ENCODE assay signal across 12 cellular contexts in genomic region chr6:16728513-16729182, GRCh38. TPM values are rescaled to one million over a fixed set of nuclear protein-coding genes. Genes with fewer than 3 reads are reported as not detected.
DNase-seq lines count a peak whose midpoint lies in the region; ATAC-seq and TF ChIP-seq lines count a peak whose summit lies in the region.
"Had no signal": no experiment of that assay in that cellular context is flagged by ENCODE, and none has a peak within 500 bp of the region (broad histone marks: within the 10 kb centered on the region; RNA-seq: fewer than 3 reads in every experiment).

No MANE protein-coding gene starts in this region.

- peak overlapping the region; percentile 99 for H3K27ac ChIP-seq in Panc1 (ENCODE audit: low read length)
- peak overlapping the region; percentile 75 for H3K27ac ChIP-seq in hepatocyte
- H3K27ac ChIP-seq in stomach smooth muscle (ENCODE audit: low read length): peak overlapping the region; percentile 32
- H3K27ac ChIP-seq: suprapubic skin had no signal

- peaks cover 34% of the 10 kb centered on the region for H3K79me2 ChIP-seq in hepatocyte

- H2AFZ ChIP-seq in hepatocyte: no peak overlapping the region

- no peak for DNase-seq in activated T-cell treated with anti-CD3 and anti-CD28 coated beads, Interleukin-2, amount 50 U/mL, for 24 hours
- DNase-seq in activated T-cell treated with anti-CD3 and anti-CD28 coated beads, Interleukin-2, amount 50 U/mL, for 1 hour: no peak
- DNase-seq in Panc1 (ENCODE audit: low read depth, low spot score) (no peak), hepatocyte (ENCODE audit: low spot score) (no peak), cerebellar cortex (ENCODE audit: low spot score) (no peak), A172 (ENCODE audit: low spot score) (no peak)
- DNase-seq in stimulated activated CD4-positive, alpha-beta T cell treated with anti-CD3 and anti-CD28 coated beads, Interleukin-12 subunit alpha, Interleukin-12 subunit beta, amount 100 ng/mL, for 4 hours: no peak
- DNase-seq: cerebellar nuclear complex, glutamatergic neuron, NCI-H146 had no signal

- H3K27me3 Mint-ChIP-seq in activated T-cell treated with anti-CD3 and anti-CD28 coated beads, Interleukin-2, amount 50 U/mL, for 24 hours: no peaks in the 10 kb centered on the region

- peaks cover 93% of the 10 kb centered on the region for H3K4me1 ChIP-seq in Panc1 (ENCODE audit: control insufficient read depth, insufficient read depth, low read length)
- H3K4me1 ChIP-seq in hepatocyte (ENCODE audit: insufficient read depth): peaks cover 46% of the 10 kb centered on the region
- H3K4me1 ChIP-seq in stomach smooth muscle (ENCODE audit: control insufficient read depth, insufficient read depth, low read length): peaks cover 15% of the 10 kb centered on the region

- POLR2A ChIA-PET in Panc1 (lab: Charles Lee): no interaction called here

- no peaks in the 10 kb centered on the region for H3K9me2 ChIP-seq in hepatocyte (replicated peaks; ENCODE audit: insufficient read depth)

- peak; percentile 13; the same call in 1 of the 2 replicates for ATAC-seq in Panc1

- peak overlapping the region in 1 of 2 experiments; percentile 24; a peak in 2 of 4 replicates for H3K4me3 ChIP-seq in Panc1 (ENCODE audit: low read depth in 2 of 2, low read length in 2 of 2)
- no peak overlapping the region for H3K4me3 ChIP-seq in hepatocyte
- H3K4me3 ChIP-seq in stomach smooth muscle (ENCODE audit: low read length in 2 of 2): peak overlapping the region in 1 of 2 donors; percentile 31
- H3K4me3 ChIP-seq: suprapubic skin had no signal

- no peak for TF ChIP-seq CTCF in Panc1 (IDR thresholded peaks at IDR 0.05)
- TF ChIP-seq CTCF in hepatocyte (IDR thresholded peaks at IDR 0.05; ENCODE audit: poor library complexity): no peak

- H3K9me3 Mint-ChIP-seq in activated T-cell treated with anti-CD3 and anti-CD28 coated beads, Interleukin-2, amount 50 U/mL, for 24 hours: no peaks in the 10 kb centered on the region

- H3K36me3 Mint-ChIP-seq in activated T-cell treated with anti-CD3 and anti-CD28 coated beads, Interleukin-2, amount 50 U/mL, for 24 hours (ENCODE audit: low read depth): peaks cover 25% of the 10 kb centered on the region

- no peaks in the 10 kb centered on the region for H4K20me1 ChIP-seq in hepatocyte (ENCODE audit: insufficient read depth, poor library complexity, severe bottlenecking)

- WGBS in hepatocyte (ENCODE audit: low lambda C conversion rate, missing lambda C conversion rate): 91% methylated on average over 6 of the region's 6 CpGs

- CTCF ChIA-PET in Panc1 (lab: Charles Lee): interaction anchor here (0.5 to 0.9 kb wide), 2 partner anchors 26 to 891 kb away, joined by 3 to 7 read pairs; no protein-coding TSS in a partner anchor

- H3K27me3 ChIP-seq in Panc1 (ENCODE audit: control insufficient read depth, insufficient read depth, low read length) (no peaks in the 10 kb centered on the region), hepatocyte (no peaks in the 10 kb centered on the region), stomach smooth muscle (ENCODE audit: control insufficient read depth in 1 of 2, insufficient read depth in 2 of 2, low read length in 2 of 2) (no peaks in the 10 kb centered on the region)
- H3K27me3 ChIP-seq: suprapubic skin had no signal

- in situ Hi-C loops in Panc1 (cut with HindIII; ENCODE audit: low pct_unique_long_range_greater_than_20kb, low sequenced_read_pairs): no loop called here

- H3K4me3 Mint-ChIP-seq in activated T-cell treated with anti-CD3 and anti-CD28 coated beads, Interleukin-2, amount 50 U/mL, for 24 hours: peak overlapping the region; percentile 49

- H3K36me3 ChIP-seq in Panc1 (ENCODE audit: control insufficient read depth, insufficient read depth, low read length) (no peaks in the 10 kb centered on the region), hepatocyte (replicated peaks; ENCODE audit: insufficient read depth, low read depth) (no peaks in the 10 kb centered on the region), stomach smooth muscle (ENCODE audit: control insufficient read depth in 2 of 2, insufficient read depth in 2 of 2, low read length in 2 of 2) (no peaks in the 10 kb centered on the region)
- H3K36me3 ChIP-seq: suprapubic skin had no signal

- peaks cover 85% of the 10 kb centered on the region for H3K4me1 Mint-ChIP-seq in activated T-cell treated with anti-CD3 and anti-CD28 coated beads, Interleukin-2, amount 50 U/mL, for 24 hours (ENCODE audit: low read depth)

- H3K4me2 ChIP-seq in hepatocyte: peak overlapping the region; percentile 41

- intact Hi-C loops in Panc1 (cut with micrococcal nuclease; ENCODE audit: unreplicated experiment): loop anchor here (5.0 kb wide), 1 partner anchor 34 kb away; the partner anchor contains the start of gene ATXN1

- H3K9me3 ChIP-seq in Panc1 (ENCODE audit: control insufficient read depth, insufficient read depth, low read depth, low read length) (no peaks in the 10 kb centered on the region), hepatocyte (ENCODE audit: low read depth) (no peaks in the 10 kb centered on the region), stomach smooth muscle (ENCODE audit: control insufficient read depth in 2 of 2, low read length in 2 of 2) (no peaks in the 10 kb centered on the region)
- H3K9me3 ChIP-seq: suprapubic skin had no signal

- H3K27ac Mint-ChIP-seq in activated T-cell treated with anti-CD3 and anti-CD28 coated beads, Interleukin-2, amount 50 U/mL, for 24 hours: peak overlapping the region; percentile 83

- BruUV-seq in Panc1 (replicated peaks; lab: Mats Ljungman, UMichigan): no TSS peak

- H3K9ac ChIP-seq in stomach smooth muscle (ENCODE audit: low read length in 2 of 2): peak overlapping the region in 1 of 2 donors; percentile 7

RNA-seq across cellular contexts. Expression of gene ATXN1, which starts 32.6 kb away (rescaled TPM):
- 67.1 TPM for total RNA-seq in Panc1 (2021; ENCODE audit: unreplicated experiment)
- 30.3 TPM for polyA plus RNA-seq in Panc1 (2012; ENCODE audit: insufficient read length)
- total RNA-seq in hepatocyte: 28.7 and 32.6 TPM in 2 replicates
- 14.7 and 16.3 TPM in 2 replicates for polyA plus RNA-seq in hepatocyte
- total RNA-seq in A172 (2014; rRNA removed; shearing (Covaris generic)): 11.4 and 12.4 TPM in 2 replicates

Comparison
In these comparisons a context has a peak if more than half of its experiments do, and no peak if none do; other contexts are left out.
1. H3K27ac ChIP-seq: peak in every context shown above with its lines; median percentile 99 in Panc1; 75 in hepatocyte; 32 in stomach smooth muscle.